18 cellular contexts compared by ENCODE assay signal in genomic region chr11:72230764-72231365, GRCh38. TPM values are rescaled to one million over a fixed set of nuclear protein-coding genes. Genes with fewer than 3 reads are reported as not detected.
DNase-seq lines count a peak whose midpoint lies in the region; ATAC-seq and TF ChIP-seq lines count a peak whose summit lies in the region.
"Had no signal": no experiment of that assay in that cellular context is flagged by ENCODE, and none has a peak within 500 bp of the region (broad histone marks: within the 10 kb centered on the region; RNA-seq: fewer than 3 reads in every experiment).

No MANE protein-coding gene starts in this region.

- peaks cover 47% of the 10 kb centered on the region for H3K36me3 Mint-ChIP-seq in chondrocyte (ENCODE audit: low read depth)
- peaks cover 20% of the 10 kb centered on the region for H3K36me3 Mint-ChIP-seq in effector memory CD8-positive, alpha-beta T cell (ENCODE audit: insufficient read depth)

- peak; percentile 8 for DNase-seq in activated CD4-positive, CD25-positive, alpha-beta regulatory T cell treated with anti-CD3 and anti-CD28 coated beads, Interleukin-2, amount 50 U/mL, for 72 hours
- no peak for DNase-seq in activated CD4-positive, CD25-positive, alpha-beta regulatory T cell (lab: John Stamatoyannopoulos, UW)
- DNase-seq in GM13977 (ENCODE audit: low spot score) (peak; percentile 11), chondrocyte (ENCODE audit: low spot score) (peak; percentile 76)
- DNase-seq in stimulated activated CD8-positive, alpha-beta memory T cell treated with anti-CD3 and anti-CD28 coated beads, Interleukin-4, amount 100 ng/mL, for 48 hours: peak; percentile 5
- DNase-seq in effector memory CD8-positive, alpha-beta T cell: no peak
- DNase-seq: 8988T, BE2C, DMS53, GOT3, KG1, NCI-H1092 treated with DMSO at 0.1 percent for 48 hours, NCI-H510A treated with DMSO at 0.1 percent for 48 hours had no signal

- TF ChIP-seq CTCF in GM13977 (IDR thresholded peaks at IDR 0.05; ENCODE audit: extremely low read depth, insufficient read depth, missing control alignments) (no peak), chondrocyte (IDR thresholded peaks at IDR 0.05) (no peak)

- no peaks in the 10 kb centered on the region for H3K9me3 Mint-ChIP-seq in chondrocyte (ENCODE audit: low read depth)
- H3K9me3 Mint-ChIP-seq in effector memory CD8-positive, alpha-beta T cell: no peaks in the 10 kb centered on the region
- H3K9me3 Mint-ChIP-seq: CD4-positive, alpha-beta T cell had no signal

- in situ Hi-C loops in GM13977 (cut with MboI; ENCODE audit: low pct_unique_long_range_greater_than_20kb, low sequenced_read_pairs, unreplicated experiment): no loop called here

- H3K27me3 Mint-ChIP-seq in chondrocyte (ENCODE audit: low read depth): no peaks in the 10 kb centered on the region
- H3K27me3 Mint-ChIP-seq in effector memory CD8-positive, alpha-beta T cell: no peaks in the 10 kb centered on the region
- H3K27me3 Mint-ChIP-seq: CD4-positive, alpha-beta T cell had no signal

- H3K27ac Mint-ChIP-seq in chondrocyte (ENCODE audit: unreplicated experiment): no peak overlapping the region
- H3K27ac Mint-ChIP-seq in effector memory CD8-positive, alpha-beta T cell: no peak overlapping the region
- H3K27ac Mint-ChIP-seq: CD4-positive, alpha-beta T cell had no signal

- no peak overlapping the region for H3K4me3 Mint-ChIP-seq in chondrocyte (ENCODE audit: unreplicated experiment)
- no peak overlapping the region for H3K4me3 Mint-ChIP-seq in effector memory CD8-positive, alpha-beta T cell
- H3K4me3 Mint-ChIP-seq: CD4-positive, alpha-beta T cell had no signal

- H3K4me1 Mint-ChIP-seq in chondrocyte (ENCODE audit: low read depth): peaks cover 26% of the 10 kb centered on the region
- H3K4me1 Mint-ChIP-seq in effector memory CD8-positive, alpha-beta T cell (ENCODE audit: low read depth in 2 of 2): peaks cover 18 to 26% of the 10 kb centered on the region in 2 donors

- ATAC-seq in effector memory CD8-positive, alpha-beta T cell (replicated peaks): no peak
- ATAC-seq in GM19395 (IDR thresholded peaks at IDR 0.05; ENCODE audit: unreplicated experiment) (no peak), HG03565 (IDR thresholded peaks at IDR 0.05; ENCODE audit: unreplicated experiment) (no peak)

RNA-seq across cellular contexts. Expression of gene INPPL1, which starts 6.3 kb away (rescaled TPM):
- total RNA-seq in chondrocyte: 214 to 226 TPM (median 224 TPM) in 3 replicates

RNA-seq across cellular contexts. Expression of gene PHOX2A, which starts 13.1 kb away (rescaled TPM):
- not detected in 3 replicates for total RNA-seq in chondrocyte
- total RNA-seq: CD4-positive, alpha-beta T cell; M059J; Right ventricle myocardium inferior had no signal

RNA-seq across cellular contexts. Expression of gene FOLR2, which starts 14.3 kb away (rescaled TPM):
- not detected in 3 replicates for total RNA-seq in chondrocyte
- total RNA-seq: CD4-positive, alpha-beta T cell; M059J had no signal

RNA-seq across cellular contexts. Expression of gene FOLR1, which starts 38.9 kb away (rescaled TPM):
- total RNA-seq in chondrocyte: 0.20 TPM in 1 of 3 replicates, not detected in the others
- total RNA-seq: CD4-positive, alpha-beta T cell had no signal

Comparison
In these comparisons a context has a peak if more than half of its experiments do, and no peak if none do; other contexts are left out.
1. DNase-seq: peak in activated CD4-positive, CD25-positive, alpha-beta regulatory T cell treated with anti-CD3 and anti-CD28 coated beads, Interleukin-2, amount 50 U/mL, for 72 hours (single experiment), GM13977 (single experiment), chondrocyte (single experiment) and stimulated activated CD8-positive, alpha-beta memory T cell treated with anti-CD3 and anti-CD28 coated beads, Interleukin-4, amount 100 ng/mL, for 48 hours (single experiment); none in activated CD4-positive, CD25-positive, alpha-beta regulatory T cell (0 of 4) and effector memory CD8-positive, alpha-beta T cell (0 of 3).